ENCODE assay signal across 8 cellular contexts in genomic region chr7:36153571-36154097, GRCh38. TPM values are rescaled to one million over a fixed set of nuclear protein-coding genes. Genes with fewer than 3 reads are reported as not detected.
DNase-seq lines count a peak whose midpoint lies in the region; ATAC-seq and TF ChIP-seq lines count a peak whose summit lies in the region.

No MANE protein-coding gene starts in this region.

- H3K27ac ChIP-seq in cardiac muscle cell: no peak overlapping the region
- H3K27ac ChIP-seq in psoas muscle: peak overlapping the region; percentile 95

- DNase-seq in AG09309 (ENCODE audit: low read depth) (no peak), HT-29 (ENCODE audit: low spot score) (peak; percentile 68), cardiac muscle cell (ENCODE audit: low read depth in 1 of 2, low spot score in 1 of 2) (peak; percentile 6 to 21), psoas muscle (no peak), ureter (ENCODE audit: low spot score) (no peak), NCI-H446 treated with DMSO at 0.1 percent for 48 hours (lab: John Stamatoyannopoulos, UW) (no peak)
- no peak for DNase-seq in activated T-cell treated with anti-CD3 and anti-CD28 coated beads, Interleukin-2, amount 50 U/mL, for 24 hours

- no peak overlapping the region for H3K27ac Mint-ChIP-seq in activated T-cell treated with anti-CD3 and anti-CD28 coated beads, Interleukin-2, amount 50 U/mL, for 24 hours

- H3K4me1 ChIP-seq in cardiac muscle cell (ENCODE audit: low read depth) (peaks cover 7% of the 10 kb centered on the region), psoas muscle (peaks cover 49% of the 10 kb centered on the region)

- no peaks in the 10 kb centered on the region for H3K9me3 ChIP-seq in cardiac muscle cell (ENCODE audit: low read depth)
- no peaks in the 10 kb centered on the region for H3K9me3 ChIP-seq in psoas muscle

- H3K4me3 Mint-ChIP-seq in activated T-cell treated with anti-CD3 and anti-CD28 coated beads, Interleukin-2, amount 50 U/mL, for 24 hours: peak overlapping the region; percentile 76

- no peaks in the 10 kb centered on the region for H3K27me3 Mint-ChIP-seq in activated T-cell treated with anti-CD3 and anti-CD28 coated beads, Interleukin-2, amount 50 U/mL, for 24 hours

- no peaks in the 10 kb centered on the region for H3K36me3 Mint-ChIP-seq in activated T-cell treated with anti-CD3 and anti-CD28 coated beads, Interleukin-2, amount 50 U/mL, for 24 hours (ENCODE audit: low read depth)

- TF ChIP-seq CTCF in AG09309 (IDR thresholded peaks at IDR 0.05; ENCODE audit: control insufficient read depth, insufficient read depth, low read depth, low read length, missing control alignments): no peak
- no peak for TF ChIP-seq CTCF in cardiac muscle cell (IDR thresholded peaks at IDR 0.05; ENCODE audit: low read depth, low read length)
- no peak for TF ChIP-seq CTCF in psoas muscle (IDR thresholded peaks at IDR 0.05)

- H3K36me3 ChIP-seq in cardiac muscle cell: no peaks in the 10 kb centered on the region
- H3K36me3 ChIP-seq in psoas muscle (ENCODE audit: insufficient read depth in 1 of 2, low read depth in 1 of 2): no peaks in the 10 kb centered on the region

- intact Hi-C loops in psoas muscle (cut with DNase I): no loop called here

- no peaks in the 10 kb centered on the region for H3K9me3 Mint-ChIP-seq in activated T-cell treated with anti-CD3 and anti-CD28 coated beads, Interleukin-2, amount 50 U/mL, for 24 hours

- peak overlapping the region; percentile 71 for H3K4me3 ChIP-seq in AG09309 (ENCODE audit: control insufficient read depth, low read depth, low read length)
- H3K4me3 ChIP-seq in cardiac muscle cell: peak overlapping the region; percentile 74
- peak overlapping the region; percentile 93 for H3K4me3 ChIP-seq in psoas muscle

- 1 to 2% (median 1%) methylated on average over 30 to 32 of the region's 32 CpGs for WGBS in psoas muscle, 3 donors

- no peaks in the 10 kb centered on the region for H3K27me3 ChIP-seq in cardiac muscle cell
- H3K27me3 ChIP-seq in psoas muscle (ENCODE audit: insufficient read depth in 3 of 3, low read length in 2 of 3): no peaks in the 10 kb centered on the region

- peaks cover 35% of the 10 kb centered on the region for H3K4me1 Mint-ChIP-seq in activated T-cell treated with anti-CD3 and anti-CD28 coated beads, Interleukin-2, amount 50 U/mL, for 24 hours (ENCODE audit: low read depth)

- ATAC-seq in GM19438 (IDR thresholded peaks at IDR 0.05; ENCODE audit: low read depth, unreplicated experiment) (peak; percentile 6), psoas muscle (peak in 2 of 4 donors; percentile 2 to 18)

RNA-seq across cellular contexts. Expression of gene EEPD1, which starts 0.6 kb away (rescaled TPM):
- 44.7 and 44.9 TPM in 2 replicates for total RNA-seq in HT-29 (2014; rRNA removed; shearing (Covaris generic))
- 11.9 and 13.5 TPM in 2 replicates for total RNA-seq in cardiac muscle cell
- 4.8 and 13.8 TPM in 2 replicates for polyA plus RNA-seq in cardiac muscle cell
- total RNA-seq in psoas muscle: 10 to 100 TPM; 13.3 to 51.3 (median 32.7) TPM
- 10 to 100 TPM in 2 of 3 donors, 1 to 10 TPM in 1; 7.3 to 61.2 (median 45.5) TPM for polyA plus RNA-seq in psoas muscle
- 11.4 TPM for total RNA-seq in ureter

Comparison
In these comparisons a context has a peak if more than half of its experiments do, and no peak if none do; other contexts are left out.
1. DNase-seq: peak in HT-29 (single experiment) and cardiac muscle cell (2 of 2); none in AG09309 (single experiment), activated T-cell treated with anti-CD3 and anti-CD28 coated beads, Interleukin-2, amount 50 U/mL, for 24 hours (single experiment), psoas muscle (0 of 2), ureter (single experiment) and NCI-H446 treated with DMSO at 0.1 percent for 48 hours (single experiment).
2. Peak in every context shown above with its lines, with median percentiles within 50 percentile points of each other: H3K4me3 ChIP-seq.